23 cellular contexts compared by ENCODE assay signal in the genomic region with DNA sequence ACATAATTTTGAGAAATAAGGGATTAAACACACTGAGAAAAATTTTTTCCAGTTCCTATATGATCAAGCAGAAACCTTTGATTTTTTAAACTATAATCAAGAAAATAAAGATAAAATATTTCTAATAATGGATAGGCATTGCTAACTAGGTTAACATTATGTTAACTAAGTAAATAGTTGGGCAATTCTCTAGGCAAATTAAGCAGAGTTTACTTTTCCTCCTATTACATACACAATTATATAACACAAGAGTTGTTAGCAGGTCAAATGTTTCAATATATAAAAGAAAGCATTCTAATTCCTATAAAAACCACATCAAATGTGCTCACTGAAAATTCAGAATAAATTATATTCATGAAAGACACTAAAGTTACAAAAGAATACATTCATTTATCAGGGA.
"Had no signal": no experiment of that assay in that cellular context is flagged by ENCODE, and none has a peak within 500 bp of the region (broad histone marks: within the 10 kb centered on the region; RNA-seq: fewer than 3 reads in every experiment).

No MANE protein-coding gene starts in this region.

- H3K27me3 ChIP-seq: colonic mucosa, esophagus squamous epithelium, gastrocnemius medialis, heart right ventricle had no signal

- H3K36me3 ChIP-seq: colonic mucosa, esophagus squamous epithelium, gastrocnemius medialis, heart right ventricle, left ventricle myocardium inferior, lower lobe of right lung had no signal

- ATAC-seq: effector memory CD8-positive, alpha-beta T cell; esophagus mucosa; gastrocnemius medialis; heart right ventricle; left cardiac atrium; lower lobe of right lung; mucosa of descending colon had no signal

- H3K27ac ChIP-seq: colonic mucosa, epithelial cell of prostate, esophagus squamous epithelium, gastrocnemius medialis, heart right ventricle, left ventricle myocardium inferior, lower lobe of right lung had no signal

- H3K4me3 ChIP-seq: colonic mucosa, esophagus squamous epithelium, gastrocnemius medialis, heart right ventricle, left ventricle myocardium inferior, lower lobe of right lung, mucosa of descending colon had no signal

- H3K4me1 ChIP-seq: colonic mucosa, esophagus squamous epithelium, gastrocnemius medialis, heart right ventricle, left ventricle myocardium inferior, lower lobe of right lung had no signal

- H3K27ac Mint-ChIP-seq: dendritic cell treated with granulocyte-macrophage colony-stimulating factor and Interleukin-4, amounts not matched to agents 40 ng/mL and 50 ng/mL, for 4 days; effector memory CD8-positive, alpha-beta T cell; endodermal cell; mesothelial cell of epicardium had no signal

- H3K27me3 Mint-ChIP-seq: dendritic cell treated with granulocyte-macrophage colony-stimulating factor and Interleukin-4, amounts not matched to agents 40 ng/mL and 50 ng/mL, for 4 days; effector memory CD8-positive, alpha-beta T cell had no signal

- H3K9me3 Mint-ChIP-seq: dendritic cell treated with granulocyte-macrophage colony-stimulating factor and Interleukin-4, amounts not matched to agents 40 ng/mL and 50 ng/mL, for 4 days; effector memory CD8-positive, alpha-beta T cell had no signal

- H3K9me3 ChIP-seq: colonic mucosa, esophagus squamous epithelium, gastrocnemius medialis, heart right ventricle, left ventricle myocardium inferior, lower lobe of right lung, mucosa of descending colon had no signal

- H3K4me1 Mint-ChIP-seq: endodermal cell had no signal

- H3K4me3 Mint-ChIP-seq: dendritic cell treated with granulocyte-macrophage colony-stimulating factor and Interleukin-4, amounts not matched to agents 40 ng/mL and 50 ng/mL, for 4 days; effector memory CD8-positive, alpha-beta T cell; endodermal cell; mesothelial cell of epicardium had no signal

- DNase-seq: colonic mucosa; cortex of kidney; effector CD8-positive, alpha-beta T cell; effector memory CD8-positive, alpha-beta T cell; endodermal cell; erythroblast; esophagus squamous epithelium; foreskin fibroblast; foreskin melanocyte; gastrocnemius medialis; glutamatergic neuron; head of caudate nucleus; heart right ventricle; hippocampal formation; left cardiac atrium; left ventricle myocardium inferior; lower lobe of right lung; mesenchymal stem cell; mucosa of descending colon had no signal
